Comparison of ENCODE assay signal across 10 cellular contexts in genomic region chr13:31204592-31204991, GRCh38. TPM values are rescaled to one million over a fixed set of nuclear protein-coding genes. Genes with fewer than 3 reads are reported as not detected.
DNase-seq lines count a peak whose midpoint lies in the region; ATAC-seq and TF ChIP-seq lines count a peak whose summit lies in the region.
"Had no signal": no experiment of that assay in that cellular context is flagged by ENCODE, and none has a peak within 500 bp of the region (broad histone marks: within the 10 kb centered on the region; RNA-seq: fewer than 3 reads in every experiment).

No MANE protein-coding gene starts in this region.

- peaks cover 19% of the 10 kb centered on the region for H3K4me1 Mint-ChIP-seq in activated CD4-positive, alpha-beta T cell treated with anti-CD3 and anti-CD28 coated beads, Interleukin-2, amount 10 ng/mL, durations not matched to agents 24 days and 14 days

- no peak overlapping the region for H2AFZ ChIP-seq in mammary epithelial cell (ENCODE audit: low read depth, low read length)
- no peak overlapping the region for H2AFZ ChIP-seq in osteoblast (ENCODE audit: low read length)
- H2AFZ ChIP-seq: PC-9 had no signal

- no peak for DNase-seq in activated CD4-positive, alpha-beta T cell treated with anti-CD3 and anti-CD28 coated beads, Interleukin-2, amount 10 ng/mL, durations not matched to agents 24 days and 14 days
- DNase-seq in activated CD4-positive, alpha-beta T cell treated with anti-CD3 and anti-CD28 coated beads, Interleukin-2, amount 50 U/mL, for 1 hour = no peak
- DNase-seq in MV-4-11 (lab: John Stamatoyannopoulos, UW) (peak; percentile 16), mammary epithelial cell (peak; percentile 58), osteoblast (ENCODE audit: insufficient read length, low spot score, missing footprints) (peak; percentile 94), SHP77 treated with DMSO at 0.1 percent for 48 hours (lab: John Stamatoyannopoulos, UW) (no peak), dedifferentiated amniotic fluid mesenchymal stem cell (ENCODE audit: extremely low spot score) (no peak)
- DNase-seq: C1 segment of cervical spinal cord had no signal

- CTCF ChIA-PET in mammary epithelial cell (lab: Charles Lee; ENCODE audit: low non-redundant PET) = no interaction called here

- dilution Hi-C loops in mammary epithelial cell (cut with HindIII; ENCODE audit: low sequenced_read_pairs) = no loop called here

- no TSS peak for BruUV-seq in mammary epithelial cell (replicated peaks; lab: Mats Ljungman, UMichigan)

- H3K4me1 ChIP-seq in mammary epithelial cell (ENCODE audit: insufficient read depth, low read length) = peaks cover 29% of the 10 kb centered on the region
- peaks cover 36% of the 10 kb centered on the region for H3K4me1 ChIP-seq in osteoblast (ENCODE audit: insufficient read depth, low read length)

- no peaks in the 10 kb centered on the region for H4K20me1 ChIP-seq in mammary epithelial cell (ENCODE audit: insufficient read depth, low read length)
- peaks cover 8% of the 10 kb centered on the region for H4K20me1 ChIP-seq in osteoblast (ENCODE audit: insufficient read depth, low read length)

- no peaks in the 10 kb centered on the region for H3K9me3 Mint-ChIP-seq in activated CD4-positive, alpha-beta T cell treated with anti-CD3 and anti-CD28 coated beads, Interleukin-2, amount 10 ng/mL, durations not matched to agents 24 days and 14 days

- intact Hi-C loops in activated CD4-positive, alpha-beta T cell treated with anti-CD3 and anti-CD28 coated beads, Interleukin-2, amount 10 ng/mL, durations not matched to agents 24 days and 14 days (cut with micrococcal nuclease) = loop anchor here (5.0 to 10.0 kb wide), 2 partner anchors 157 to 1610 kb away; partner anchors contain the start of gene SLC7A1
- intact Hi-C loops in mammary epithelial cell (cut with micrococcal nuclease) = no loop called here

- peak overlapping the region; percentile 23 for H3K27ac Mint-ChIP-seq in activated CD4-positive, alpha-beta T cell treated with anti-CD3 and anti-CD28 coated beads, Interleukin-2, amount 10 ng/mL, durations not matched to agents 24 days and 14 days

- no peak overlapping the region for H3K4me3 Mint-ChIP-seq in activated CD4-positive, alpha-beta T cell treated with anti-CD3 and anti-CD28 coated beads, Interleukin-2, amount 10 ng/mL, durations not matched to agents 24 days and 14 days

- in situ Hi-C loops in mammary epithelial cell (cut with MboI; ENCODE audit: low sequenced_read_pairs in 2 of 2) = no loop called here

- H3K9me3 ChIP-seq in mammary epithelial cell (replicated peaks; ENCODE audit: insufficient read depth, low read length) = no peaks in the 10 kb centered on the region
- H3K9me3 ChIP-seq in osteoblast (ENCODE audit: low read depth, low read length) = no peaks in the 10 kb centered on the region

- 100% methylated on average over 1 of the region's 1 CpG for WGBS in mammary epithelial cell (ENCODE audit: low coverage, missing lambda C conversion rate)

- TF ChIP-seq CTCF in mammary epithelial cell (conservative IDR thresholded peaks at IDR 0.05 in 1 of 2, IDR thresholded peaks at IDR 0.05 in 1 of 2; ENCODE audit: extremely low read depth in 1 of 2, insufficient read depth in 1 of 2, low read depth in 1 of 2, low read length in 2 of 2) (no peak), osteoblast (IDR thresholded peaks at IDR 0.05; ENCODE audit: extremely low read depth, low read depth, low read length) (no peak)

- H3K27me3 Mint-ChIP-seq in activated CD4-positive, alpha-beta T cell treated with anti-CD3 and anti-CD28 coated beads, Interleukin-2, amount 10 ng/mL, durations not matched to agents 24 days and 14 days = peaks cover under 1% of the 10 kb centered on the region

- ATAC-seq in GM18858 (IDR thresholded peaks at IDR 0.05; ENCODE audit: unreplicated experiment) = no peak

- peaks cover 20% of the 10 kb centered on the region for H3K79me2 ChIP-seq in mammary epithelial cell (ENCODE audit: insufficient read depth, low read length)
- peaks cover 52% of the 10 kb centered on the region for H3K79me2 ChIP-seq in osteoblast (ENCODE audit: insufficient read depth, low read length)

- H3K4me3 ChIP-seq in mammary epithelial cell (replicated peaks in 1 of 3; ENCODE audit: insufficient read depth in 1 of 3, low read depth in 2 of 3, low read length in 3 of 3) = no peak overlapping the region
- no peak overlapping the region for H3K4me3 ChIP-seq in osteoblast (ENCODE audit: insufficient read depth, low read length)
- H3K4me3 ChIP-seq: PC-9 had no signal

- H3K4me2 ChIP-seq in mammary epithelial cell (ENCODE audit: insufficient read depth, low read depth, low read length) (no peak overlapping the region), osteoblast (ENCODE audit: insufficient read depth, low read length) (peak overlapping the region; percentile 8)
- H3K4me2 ChIP-seq: PC-9 had no signal

- H3K27ac ChIP-seq in mammary epithelial cell (ENCODE audit: insufficient read depth, low read depth, low read length) = no peak overlapping the region
- H3K27ac ChIP-seq in osteoblast (ENCODE audit: low read depth, low read length) = no peak overlapping the region
- H3K27ac ChIP-seq: PC-9 had no signal

- no peak overlapping the region for H3K9ac ChIP-seq in mammary epithelial cell (ENCODE audit: insufficient read depth, low read length)

- H3K36me3 ChIP-seq in mammary epithelial cell (ENCODE audit: insufficient read depth, low read length) (no peaks in the 10 kb centered on the region), osteoblast (ENCODE audit: insufficient read depth, low read length) (no peaks in the 10 kb centered on the region)

- no peaks in the 10 kb centered on the region for H3K27me3 ChIP-seq in mammary epithelial cell (ENCODE audit: insufficient read depth, low read length)
- no peaks in the 10 kb centered on the region for H3K27me3 ChIP-seq in osteoblast (ENCODE audit: insufficient read depth, low read length)

- no peaks in the 10 kb centered on the region for H3K36me3 Mint-ChIP-seq in activated CD4-positive, alpha-beta T cell treated with anti-CD3 and anti-CD28 coated beads, Interleukin-2, amount 10 ng/mL, durations not matched to agents 24 days and 14 days (ENCODE audit: low read depth)

RNA-seq across cellular contexts. Expression of gene B3GLCT, which starts 4.8 kb away (rescaled TPM):
- total RNA-seq in activated CD4-positive, alpha-beta T cell treated with anti-CD3 and anti-CD28 coated beads, Interleukin-2, amount 10 ng/mL, durations not matched to agents 24 days and 14 days = 4.0 and 4.4 TPM in 2 replicates
- 1 to 10 TPM; 5.9 to 9.3 TPM for total RNA-seq in mammary epithelial cell
- 2.3 TPM for polyA plus RNA-seq in mammary epithelial cell
- polyA minus RNA-seq in mammary epithelial cell = 4.4 TPM
- total RNA-seq in osteoblast = 14.7 and 18.8 TPM in 2 replicates

RNA-seq across cellular contexts. Expression of gene HSPH1, which starts 42.9 kb away (rescaled TPM):
- total RNA-seq in activated CD4-positive, alpha-beta T cell treated with anti-CD3 and anti-CD28 coated beads, Interleukin-2, amount 10 ng/mL, durations not matched to agents 24 days and 14 days = 381 and 385 TPM in 2 replicates
- total RNA-seq in mammary epithelial cell (100 to 1,000 TPM in 1 of 2 donors, 10 to 100 TPM in 1; 49.0 to 113 TPM), osteoblast (35.5 and 43.3 TPM in 2 replicates)
- polyA plus RNA-seq in mammary epithelial cell = 45.2 TPM
- 50.3 TPM for polyA minus RNA-seq in mammary epithelial cell

Comparison
In these comparisons a context has a peak if more than half of its experiments do, and no peak if none do; other contexts are left out.
1. DNase-seq: peak in MV-4-11 (single experiment), mammary epithelial cell (single experiment) and osteoblast (single experiment); none in activated CD4-positive, alpha-beta T cell treated with anti-CD3 and anti-CD28 coated beads, Interleukin-2, amount 10 ng/mL, durations not matched to agents 24 days and 14 days (single experiment), activated CD4-positive, alpha-beta T cell treated with anti-CD3 and anti-CD28 coated beads, Interleukin-2, amount 50 U/mL, for 1 hour (single experiment), SHP77 treated with DMSO at 0.1 percent for 48 hours (single experiment) and dedifferentiated amniotic fluid mesenchymal stem cell (single experiment).